In genomic region chr1:196970182-196970581, GRCh38 we compare ENCODE assay signal across 37 cellular contexts. TPM values are rescaled to one million over a fixed set of nuclear protein-coding genes. Genes with fewer than 3 reads are reported as not detected.
"Had no signal": no experiment of that assay in that cellular context is flagged by ENCODE, and none has a peak within 500 bp of the region (broad histone marks: within the 10 kb centered on the region; RNA-seq: fewer than 3 reads in every experiment).

No MANE protein-coding gene starts in this region.

- DNase-seq: Kasumi-1, KG1, MG63, NCI-H1048, NCI-H1092 treated with DMSO at 0.1 percent for 48 hours, NCI-H1105 treated with DMSO at 0.1 percent for 48 hours, NCI-H1417, NCI-H1436, NCI-H146, NCI-H1694, NCI-H187, NCI-H1930, NCI-H2029 treated with DMSO at 0.1 percent for 48 hours, NCI-H2081 treated with DMSO at 0.1 percent for 48 hours, NCI-H2107, NCI-H2171, NCI-H226, NCI-H446 treated with DMSO at 0.1 percent for 48 hours, NCI-H510A, NCI-H524, NCI-H526, NCI-H69, NCI-H748 treated with DMSO at 0.1 percent for 48 hours, NCI-H82, PC-9, SHP77, SIG-M5, SJCRH30, SW 1271 had no signal

- H2AFZ ChIP-seq: PC-9 had no signal

- H3K4me1 ChIP-seq: SJCRH30 had no signal

- H3K4me3 ChIP-seq: MG63, PC-9, SJCRH30, SK-N-MC had no signal

- H3K9me3 ChIP-seq: MG63, SJCRH30 had no signal

- H3K36me3 ChIP-seq: MG63, SJCRH30 had no signal

- H3K27ac ChIP-seq: PC-9, RWPE1, SJCRH30, SK-N-MC had no signal

- H3K4me2 ChIP-seq: PC-9 had no signal

- H3K27me3 ChIP-seq: MG63, SJCRH30 had no signal

- ATAC-seq: Panc1, Right ventricle myocardium inferior had no signal

RNA-seq across cellular contexts. Expression of gene CFHR5, which starts 7.2 kb away (rescaled TPM):
- total RNA-seq: M059J, OCI-LY7, PC-9, Right ventricle myocardium inferior, RPMI7951, SJCRH30, SK-MEL-5 had no signal

RNA-seq across cellular contexts. Expression of gene CFHR2, which starts 26.6 kb away (rescaled TPM):
- total RNA-seq: M059J, OCI-LY7, PC-9, Right ventricle myocardium inferior, RPMI7951, SJCRH30, SK-MEL-5 had no signal
